Comparison of ENCODE assay signal across 28 cellular contexts in the genomic region with DNA sequence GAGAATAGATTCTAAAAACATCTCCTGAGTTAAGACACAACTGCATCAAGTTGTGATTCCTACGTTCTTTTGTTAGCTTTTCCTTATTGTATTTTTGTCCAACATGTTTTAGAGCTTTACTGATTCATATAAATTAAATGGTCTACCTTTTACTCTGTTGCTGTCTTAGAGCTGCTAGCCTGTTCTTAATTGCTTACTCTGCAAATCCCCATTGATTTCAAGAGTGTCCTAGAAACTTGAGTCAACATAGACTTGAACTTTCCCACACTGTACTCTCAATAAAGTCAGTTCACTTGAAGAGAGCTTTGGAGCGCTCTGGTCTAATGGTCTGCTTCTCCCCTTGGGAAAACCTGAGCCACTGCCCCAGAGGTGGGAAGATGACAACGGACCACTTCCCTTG.
"Had no signal": no experiment of that assay in that cellular context is flagged by ENCODE, and none has a peak within 500 bp of the region (broad histone marks: within the 10 kb centered on the region; RNA-seq: fewer than 3 reads in every experiment).

No MANE protein-coding gene starts in this region.

- H3K27ac ChIP-seq: lower lobe of right lung, pancreas, prostate gland, skin epidermis, stomach, testis, thyroid gland, transverse colon, upper lobe of left lung had no signal

- H3K36me3 ChIP-seq: lower lobe of right lung, pancreas, prostate gland, stomach, thyroid gland, transverse colon, upper lobe of left lung had no signal

- H3K27ac Mint-ChIP-seq: naive thymus-derived CD8-positive, alpha-beta T cell; nephron had no signal

- H3K9me3 ChIP-seq: lower lobe of right lung, pancreas, prostate gland, stomach, testis, thyroid gland, transverse colon, upper lobe of left lung had no signal

- H3K4me1 Mint-ChIP-seq: naive thymus-derived CD8-positive, alpha-beta T cell; nephron; neural crest cell had no signal

- H3K27me3 ChIP-seq: pancreas, stomach, testis, thyroid gland, transverse colon, upper lobe of left lung had no signal

- H3K4me3 Mint-ChIP-seq: naive thymus-derived CD8-positive, alpha-beta T cell; nephron; neural crest cell had no signal

- DNase-seq: hippocampal formation; kidney glomerular epithelial cell; left cardiac atrium; lower lobe of right lung; mammary epithelial cell; mesenchymal stem cell; naive thymus-derived CD8-positive, alpha-beta T cell; nucleus accumbens; pancreas; posterior cingulate gyrus; retina; right cardiac atrium; stimulated activated CD4-positive, alpha-beta T cell treated with anti-CD3 and anti-CD28 coated beads, Interleukin-12 subunit alpha, Interleukin-12 subunit beta, amount 100 ng/mL, for 4 hours; stimulated activated CD4-positive, alpha-beta T cell treated with anti-CD3 and anti-CD28 coated beads, Interleukin-15, amount 100 ng/mL, for 24 hours; stimulated activated CD4-positive, alpha-beta T cell treated with anti-CD3 and anti-CD28 coated beads, Interleukin-2, amount 100 ng/mL, for 24 hours; stimulated activated CD4-positive, alpha-beta T cell treated with anti-CD3 and anti-CD28 coated beads, Interleukin-4, amount 100 ng/mL, for 1 hour; stimulated activated naive CD4-positive, alpha-beta T cell; stomach; testis; thyroid gland; transverse colon; upper lobe of left lung had no signal

- H3K9me3 Mint-ChIP-seq: nephron, neural crest cell had no signal

- H3K4me3 ChIP-seq: lower lobe of right lung, pancreas, prostate gland, skin epidermis, stomach, testis, thyroid gland, transverse colon, upper lobe of left lung had no signal

- ATAC-seq: left cardiac atrium, left lobe of liver, lower lobe of right lung, pancreas, right cardiac atrium, sciatic nerve had no signal

- H3K4me1 ChIP-seq: lower lobe of right lung, pancreas, prostate gland, stomach, testis, thyroid gland, transverse colon, upper lobe of left lung had no signal
